8 cellular contexts compared by ENCODE assay signal in the genomic region with DNA sequence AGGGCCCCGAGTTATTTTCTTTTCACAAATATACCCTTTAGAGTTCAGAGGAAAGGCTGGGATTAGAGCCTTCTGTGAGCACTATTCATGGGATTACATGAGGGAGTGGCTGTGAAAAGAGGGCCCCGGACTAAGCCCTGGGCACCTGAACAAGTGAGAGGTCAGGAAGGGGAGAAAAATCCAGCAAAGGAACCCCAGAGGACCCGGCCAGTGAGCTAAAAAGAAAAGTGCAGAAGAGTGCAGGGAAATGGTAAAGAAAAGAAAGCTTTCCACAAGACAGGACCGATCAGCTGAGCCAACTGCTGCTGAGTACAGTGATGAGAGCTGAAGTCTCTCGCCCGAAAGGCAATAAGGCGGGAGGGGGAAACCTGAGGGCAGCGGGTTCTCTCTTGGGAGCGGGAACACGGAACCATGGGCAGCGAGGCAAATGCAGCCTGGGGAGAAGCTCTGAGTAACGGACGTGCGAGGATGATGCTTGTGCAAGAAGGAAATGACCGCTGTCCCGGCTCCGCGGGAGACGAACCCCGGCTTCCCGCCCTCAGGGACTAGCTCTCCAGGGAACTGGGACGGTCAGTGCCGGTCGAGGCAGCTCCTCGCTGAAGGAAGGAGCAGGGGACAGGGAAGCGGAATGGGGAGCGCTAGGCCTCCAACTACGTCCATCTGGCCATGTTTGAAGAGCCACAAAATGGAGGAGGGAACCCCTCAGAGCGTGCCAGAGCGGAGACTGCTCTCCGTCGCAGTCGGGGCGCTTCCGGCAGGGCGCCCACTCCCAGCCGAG. TPM values are rescaled to one million over a fixed set of nuclear protein-coding genes. Genes with fewer than 3 reads are reported as not detected.
DNase-seq lines count a peak whose midpoint lies in the region; TF ChIP-seq lines count a peak whose summit lies in the region.

No MANE protein-coding gene starts in this region.

- POLR2A ChIA-PET in RWPE1 (lab: Yijun Ruan, JAX; ENCODE audit: low non-redundant PET): interaction anchor here (0.6 to 1.0 kb wide), 3 partner anchors 51 to 166 kb away, joined by 3 to 4 read pairs (median 3); no protein-coding TSS in a partner anchor

- H3K27ac ChIP-seq in RWPE1 (peak overlapping the region; percentile 97), left ventricle myocardium inferior (replicated peaks) (peak overlapping the region; percentile 97), parathyroid adenoma (peak overlapping the region; percentile 97)

- H2AFZ ChIP-seq in parathyroid adenoma: peak overlapping the region; percentile 94

- TF ChIP-seq CTCF in GM20000 (IDR thresholded peaks at IDR 0.05; ENCODE audit: extremely low read depth, missing control alignments) (no peak), RWPE1 (conservative IDR thresholded peaks at IDR 0.05; ENCODE audit: low read depth) (no peak), left ventricle myocardium inferior (IDR thresholded peaks at IDR 0.05; ENCODE audit: borderline replicate concordance) (no peak), parathyroid adenoma (IDR thresholded peaks at IDR 0.05) (no peak)

- DNase-seq in D341Med (ENCODE audit: low spot score): peak; percentile 38
- peak; percentile 52 for DNase-seq in GM20000 (ENCODE audit: low spot score)
- peak; percentile 48 for DNase-seq in HT-29 (ENCODE audit: low spot score)
- peak; percentile 50 for DNase-seq in RWPE1 (ENCODE audit: low spot score)
- DNase-seq in amygdala (lab: John Stamatoyannopoulos, UW): peak in 53 of 56 donors; percentile 9 to 90 (median 67)
- DNase-seq in left ventricle myocardium inferior: peak; percentile 68
- DNase-seq in NCI-H1048 (lab: John Stamatoyannopoulos, UW): no peak

- H3K9me3 ChIP-seq in left ventricle myocardium inferior (replicated peaks) (no peaks in the 10 kb centered on the region), parathyroid adenoma (ENCODE audit: control insufficient read depth, low read length) (no peaks in the 10 kb centered on the region)

- intact Hi-C loops in left ventricle myocardium inferior (cut with micrococcal nuclease): no loop called here

- CTCF ChIA-PET in RWPE1 (lab: Yijun Ruan, JAX): interaction anchor here (1.0 to 1.8 kb wide), 4 partner anchors 24 to 285 kb away, joined by 3 to 7 read pairs (median 6); a partner anchor contains a TSS

- peaks cover 6% of the 10 kb centered on the region for H3K79me2 ChIP-seq in parathyroid adenoma

- H3K4me1 ChIP-seq in left ventricle myocardium inferior (peaks cover 66% of the 10 kb centered on the region), parathyroid adenoma (peaks cover 10% of the 10 kb centered on the region)

- peak overlapping the region; percentile 85 for H3K4me2 ChIP-seq in parathyroid adenoma (ENCODE audit: low read length)

- H3K27me3 ChIP-seq in left ventricle myocardium inferior (ENCODE audit: low read depth): no peaks in the 10 kb centered on the region
- H3K27me3 ChIP-seq in parathyroid adenoma (ENCODE audit: control insufficient read depth, insufficient read depth, low read length): no peaks in the 10 kb centered on the region

- H3K36me3 ChIP-seq in left ventricle myocardium inferior (peaks cover under 1% of the 10 kb centered on the region), parathyroid adenoma (ENCODE audit: control insufficient read depth, insufficient read depth, low read length) (no peaks in the 10 kb centered on the region)

- peak overlapping the region; percentile 22 for H3K9ac ChIP-seq in parathyroid adenoma

- H3K4me3 ChIP-seq in left ventricle myocardium inferior: peak overlapping the region; percentile 89
- H3K4me3 ChIP-seq in parathyroid adenoma (ENCODE audit: low read depth, low read length): peak overlapping the region; percentile 59

RNA-seq across cellular contexts. Expression of a gene that starts 0.7 kb away (rescaled TPM):
- total RNA-seq in HT-29 (2014; rRNA removed; shearing (Covaris generic)): 86.4 and 101 TPM in 2 replicates
- total RNA-seq in left ventricle myocardium inferior: 65.2 TPM
